12 cellular contexts compared by ENCODE assay signal in the genomic region with DNA sequence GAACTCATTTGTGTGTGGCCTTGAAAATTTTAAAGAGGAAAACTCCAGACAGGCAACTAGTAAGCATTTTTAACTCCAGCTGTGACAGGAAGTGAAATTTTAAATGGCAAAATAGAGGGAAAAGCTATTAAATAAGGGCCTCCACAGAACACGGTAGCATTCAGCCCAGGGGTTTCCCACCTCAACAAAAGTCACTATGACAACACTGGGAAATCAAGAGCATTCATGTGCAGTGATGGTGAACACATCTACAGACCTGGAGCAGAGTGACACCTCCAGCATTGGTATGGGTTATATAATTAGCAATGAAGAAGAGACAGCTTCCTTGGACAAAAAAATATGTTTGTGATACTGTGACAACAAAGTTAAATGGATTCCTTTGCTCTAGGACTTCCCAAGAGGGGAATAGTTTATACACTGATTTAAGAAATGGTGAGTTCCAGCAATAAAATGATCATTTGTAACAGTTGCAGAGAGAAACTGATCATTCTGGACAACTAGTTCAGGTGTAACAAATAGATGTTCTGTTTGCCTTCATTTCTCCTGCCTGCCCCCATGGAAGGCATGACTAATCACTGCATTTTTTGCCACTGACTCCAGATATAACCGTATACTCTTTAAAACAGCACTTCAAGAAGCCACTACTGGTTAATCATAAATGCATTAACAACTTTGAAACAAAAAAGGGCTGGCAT.
A peak's percentile ranks its signal among the peaks of the same experiment; 100 is the strongest.
DNase-seq lines count a peak whose midpoint lies in the region; ATAC-seq and TF ChIP-seq lines count a peak whose summit lies in the region.
"Had no signal": no experiment of that assay in that cellular context is flagged by ENCODE, and none has a peak within 500 bp of the region (broad histone marks: within the 10 kb centered on the region; RNA-seq: fewer than 3 reads in every experiment).

No MANE protein-coding gene starts in this region.

- H3K4me1 Mint-ChIP-seq in nephron progenitor cell (peaks cover 16% of the 10 kb centered on the region), progenitor cell of endocrine pancreas (ENCODE audit: low read depth) (peaks cover 4% of the 10 kb centered on the region)
- peaks cover 5% of the 10 kb centered on the region for H3K4me1 Mint-ChIP-seq in activated naive CD8-positive, alpha-beta T cell treated with anti-CD3 and anti-CD28 coated beads, Interleukin-2, amount 50 U/mL, for 24 hours

- H3K4me3 ChIP-seq in adipocyte (ENCODE audit: low read length) = no peak overlapping the region
- H3K4me3 ChIP-seq: gastrocnemius medialis had no signal

- in situ Hi-C loops in GM13977 (cut with MboI; ENCODE audit: low pct_unique_long_range_greater_than_20kb, low sequenced_read_pairs, unreplicated experiment) = loop anchor here (10.0 kb wide), 1 partner anchor 286 kb away; no protein-coding TSS in a partner anchor

- H3K36me3 ChIP-seq in adipocyte (ENCODE audit: control insufficient read depth, insufficient read depth, low read length, severe bottlenecking) = no peaks in the 10 kb centered on the region
- H3K36me3 ChIP-seq: gastrocnemius medialis had no signal

- TF ChIP-seq CTCF in GM13977 (IDR thresholded peaks at IDR 0.05; ENCODE audit: extremely low read depth, insufficient read depth, missing control alignments) = no peak
- no peak for TF ChIP-seq CTCF in nephron progenitor cell (IDR thresholded peaks at IDR 0.05)
- TF ChIP-seq CTCF in progenitor cell of endocrine pancreas (IDR thresholded peaks at IDR 0.05; ENCODE audit: unreplicated experiment) = no peak

- DNase-seq in GM13977 (ENCODE audit: low spot score) = peak; percentile 39
- peak; percentile 43 for DNase-seq in adipocyte (ENCODE audit: low read depth)
- DNase-seq in nephron progenitor cell = no peak
- DNase-seq in activated naive CD8-positive, alpha-beta T cell treated with anti-CD3 and anti-CD28 coated beads, Interleukin-2, amount 50 U/mL, for 24 hours = no peak
- no peak for DNase-seq in progenitor cell of endocrine pancreas (ENCODE audit: low spot score, unreplicated experiment)
- no peak for DNase-seq in posterior cingulate gyrus
- DNase-seq: activated CD4-positive, alpha-beta T cell treated with anti-CD3 and anti-CD28 coated beads, Interleukin-2, amount 10 ng/mL, durations not matched to agents 24 days and 14 days; gastrocnemius medialis; NCI-H1436; Right ventricle myocardium superior had no signal

- peak overlapping the region; percentile 33 for H3K27ac Mint-ChIP-seq in nephron progenitor cell
- H3K27ac Mint-ChIP-seq in activated naive CD8-positive, alpha-beta T cell treated with anti-CD3 and anti-CD28 coated beads, Interleukin-2, amount 50 U/mL, for 24 hours = no peak overlapping the region
- H3K27ac Mint-ChIP-seq in progenitor cell of endocrine pancreas = no peak overlapping the region
- H3K27ac Mint-ChIP-seq: activated CD4-positive, alpha-beta T cell treated with anti-CD3 and anti-CD28 coated beads, Interleukin-2, amount 10 ng/mL, durations not matched to agents 24 days and 14 days had no signal

- H3K36me3 Mint-ChIP-seq in nephron progenitor cell (ENCODE audit: low read depth) (no peaks in the 10 kb centered on the region), progenitor cell of endocrine pancreas (ENCODE audit: insufficient read depth) (no peaks in the 10 kb centered on the region)
- no peaks in the 10 kb centered on the region for H3K36me3 Mint-ChIP-seq in activated naive CD8-positive, alpha-beta T cell treated with anti-CD3 and anti-CD28 coated beads, Interleukin-2, amount 50 U/mL, for 24 hours (ENCODE audit: low read depth)

- H3K9ac ChIP-seq in adipocyte (ENCODE audit: low read length) = no peak overlapping the region

- H3K9me3 ChIP-seq in adipocyte (ENCODE audit: control insufficient read depth, low read length) = no peaks in the 10 kb centered on the region
- H3K9me3 ChIP-seq: gastrocnemius medialis had no signal

- no peak overlapping the region for H3K4me3 Mint-ChIP-seq in nephron progenitor cell
- no peak overlapping the region for H3K4me3 Mint-ChIP-seq in activated naive CD8-positive, alpha-beta T cell treated with anti-CD3 and anti-CD28 coated beads, Interleukin-2, amount 50 U/mL, for 24 hours
- no peak overlapping the region for H3K4me3 Mint-ChIP-seq in progenitor cell of endocrine pancreas (ENCODE audit: low read depth)
- H3K4me3 Mint-ChIP-seq: activated CD4-positive, alpha-beta T cell treated with anti-CD3 and anti-CD28 coated beads, Interleukin-2, amount 10 ng/mL, durations not matched to agents 24 days and 14 days had no signal

- H3K4me1 ChIP-seq in adipocyte (ENCODE audit: control insufficient read depth, insufficient read depth, low read length) = peaks cover 9% of the 10 kb centered on the region
- H3K4me1 ChIP-seq: gastrocnemius medialis had no signal

- H3K27me3 Mint-ChIP-seq in nephron progenitor cell (ENCODE audit: low read depth, poor library complexity) (peaks cover 4% of the 10 kb centered on the region), progenitor cell of endocrine pancreas (no peaks in the 10 kb centered on the region)
- no peaks in the 10 kb centered on the region for H3K27me3 Mint-ChIP-seq in activated naive CD8-positive, alpha-beta T cell treated with anti-CD3 and anti-CD28 coated beads, Interleukin-2, amount 50 U/mL, for 24 hours

- no peaks in the 10 kb centered on the region for H3K9me3 Mint-ChIP-seq in nephron progenitor cell
- no peaks in the 10 kb centered on the region for H3K9me3 Mint-ChIP-seq in activated naive CD8-positive, alpha-beta T cell treated with anti-CD3 and anti-CD28 coated beads, Interleukin-2, amount 50 U/mL, for 24 hours
- no peaks in the 10 kb centered on the region for H3K9me3 Mint-ChIP-seq in progenitor cell of endocrine pancreas (ENCODE audit: low read depth)
- H3K9me3 Mint-ChIP-seq: activated CD4-positive, alpha-beta T cell treated with anti-CD3 and anti-CD28 coated beads, Interleukin-2, amount 10 ng/mL, durations not matched to agents 24 days and 14 days had no signal

- ATAC-seq in HG03139 (IDR thresholded peaks at IDR 0.05; ENCODE audit: unreplicated experiment) (peak; percentile 49), GM21367 (IDR thresholded peaks at IDR 0.05; ENCODE audit: unreplicated experiment) (no peak)
- ATAC-seq in activated naive CD8-positive, alpha-beta T cell treated with anti-CD3 and anti-CD28 coated beads, Interleukin-2, amount 50 U/mL, for 24 hours = no peak
- ATAC-seq: gastrocnemius medialis had no signal

- H3K27me3 ChIP-seq in adipocyte (replicated peaks; ENCODE audit: control insufficient read depth, insufficient read depth, low read length) = no peaks in the 10 kb centered on the region
- H3K27me3 ChIP-seq: gastrocnemius medialis had no signal

- intact Hi-C loops in posterior cingulate gyrus (cut with DNase I) = no loop called here

Comparison
In these comparisons a context has a peak if more than half of its experiments do, and no peak if none do; other contexts are left out.
1. DNase-seq: peak in GM13977 (single experiment) and adipocyte (single experiment); none in nephron progenitor cell (single experiment), activated naive CD8-positive, alpha-beta T cell treated with anti-CD3 and anti-CD28 coated beads, Interleukin-2, amount 50 U/mL, for 24 hours (single experiment), progenitor cell of endocrine pancreas (single experiment) and posterior cingulate gyrus (0 of 10).